Comparison of ENCODE assay signal across 8 cellular contexts in genomic region chr11:112961751-112962747, GRCh38. TPM values are rescaled to one million over a fixed set of nuclear protein-coding genes. Genes with fewer than 3 reads are reported as not detected.
DNase-seq lines count a peak whose midpoint lies in the region; ATAC-seq, FAIRE-seq and TF ChIP-seq lines count a peak whose summit lies in the region.

No MANE protein-coding gene starts in this region.

- DNase-seq in activated CD4-positive, alpha-beta T cell treated with anti-CD3 and anti-CD28 coated beads for 48 hours: peak; percentile 20
- no peak for DNase-seq in activated CD4-positive, alpha-beta T cell treated with anti-CD3 and anti-CD28 coated beads for 4 hours
- DNase-seq in NCI-H748 treated with DMSO at 0.1 percent for 48 hours (lab: John Stamatoyannopoulos, UW) (peak; percentile 34), bronchial epithelial cell (ENCODE audit: low read depth) (no peak), kidney epithelial cell (ENCODE audit: low read depth) (no peak), RCC 7860 (ENCODE audit: low spot score) (no peak)
- peak; percentile 32 for DNase-seq in stimulated activated CD8-positive, alpha-beta memory T cell treated with anti-CD3 and anti-CD28 coated beads, Interleukin-4, amount 100 ng/mL, for 48 hours

- TF ChIP-seq CTCF in bronchial epithelial cell (IDR thresholded peaks at IDR 0.05; ENCODE audit: insufficient read depth, low read length, severe bottlenecking): no peak
- TF ChIP-seq CTCF in kidney epithelial cell (IDR thresholded peaks at IDR 0.05; ENCODE audit: insufficient read depth, low read length, poor library complexity, severe bottlenecking): no peak

- H3K36me3 ChIP-seq in bronchial epithelial cell (ENCODE audit: control insufficient read depth, insufficient read depth, low read length) (no peaks in the 10 kb centered on the region), kidney epithelial cell (ENCODE audit: control insufficient read depth, insufficient read depth, low read length) (no peaks in the 10 kb centered on the region)

- H3K4me3 ChIP-seq in bronchial epithelial cell (ENCODE audit: low read depth, low read length) (peak overlapping the region; percentile 12), kidney epithelial cell (ENCODE audit: low read depth, low read length) (peak overlapping the region; percentile 42)

- ATAC-seq in HG02852 (IDR thresholded peaks at IDR 0.05; ENCODE audit: unreplicated experiment): no peak

- FAIRE-seq in bronchial epithelial cell (lab: Jason Lieb, UNC): no peak
- FAIRE-seq in RCC 7860 (lab: Jason Lieb, UNC): no peak

- H3K27me3 ChIP-seq in bronchial epithelial cell (ENCODE audit: control insufficient read depth, insufficient read depth, low read length) (peaks cover 25% of the 10 kb centered on the region), kidney epithelial cell (ENCODE audit: control insufficient read depth, insufficient read depth, low read length) (peaks cover 27% of the 10 kb centered on the region)

RNA-seq across cellular contexts. Expression of gene NCAM1, which starts 0.8 kb away (rescaled TPM):
- total RNA-seq in bronchial epithelial cell (under 0.01 TPM in 1 of 2 replicates, not detected in the other), kidney epithelial cell (14.7 and 16.5 TPM in 2 replicates)

Comparison
In these comparisons a context has a peak if more than half of its experiments do, and no peak if none do; other contexts are left out.
1. DNase-seq: peak in activated CD4-positive, alpha-beta T cell treated with anti-CD3 and anti-CD28 coated beads for 48 hours (single experiment), NCI-H748 treated with DMSO at 0.1 percent for 48 hours (single experiment) and stimulated activated CD8-positive, alpha-beta memory T cell treated with anti-CD3 and anti-CD28 coated beads, Interleukin-4, amount 100 ng/mL, for 48 hours (single experiment); none in activated CD4-positive, alpha-beta T cell treated with anti-CD3 and anti-CD28 coated beads for 4 hours (0 of 2), bronchial epithelial cell (single experiment), kidney epithelial cell (single experiment) and RCC 7860 (single experiment).
2. RNA of gene NCAM1, which starts 0.8 kb away (total RNA-seq): 14.7 to 16.5 TPM in kidney epithelial cell; under 0.01 TPM in bronchial epithelial cell; every median in the first group is over 10 times any median in the second.